Comparison of ENCODE assay signal across 11 cellular contexts in genomic region chr15:101120961-101121360, GRCh38.
DNase-seq lines count a peak whose midpoint lies in the region; ATAC-seq, FAIRE-seq and TF ChIP-seq lines count a peak whose summit lies in the region.
"Had no signal": no experiment of that assay in that cellular context is flagged by ENCODE, and none has a peak within 500 bp of the region (broad histone marks: within the 10 kb centered on the region; RNA-seq: fewer than 3 reads in every experiment).

No MANE protein-coding gene starts in this region.

- no peaks in the 10 kb centered on the region for H3K9me3 ChIP-seq in adrenal gland (replicated peaks in 1 of 3)
- H3K9me3 ChIP-seq in HepG2 (ENCODE audit: low read length), result no peaks in the 10 kb centered on the region
- no peaks in the 10 kb centered on the region for H3K9me3 ChIP-seq in OCI-LY7 (ENCODE audit: low read length)
- H3K9me3 ChIP-seq: testis had no signal

- BruUV-seq in HepG2 (replicated peaks; lab: Mats Ljungman, UMichigan), result no TSS peak
- BruUV-seq in OCI-LY7 (replicated peaks; lab: Mats Ljungman, UMichigan), result no TSS peak

- H3K4me2 ChIP-seq in HepG2 (ENCODE audit: low read depth, low read length), result peak overlapping the region; percentile 84
- no peak overlapping the region for H3K4me2 ChIP-seq in OCI-LY7 (ENCODE audit: low read length)

- FAIRE-seq in HepG2 (lab: Jason Lieb, UNC), result no peak

- H3K27me3 ChIP-seq in adrenal gland (no peaks in the 10 kb centered on the region), HepG2 (ENCODE audit: control insufficient read depth in 1 of 2, insufficient read depth in 2 of 2, low read length in 2 of 2) (peaks cover 4 to 32% of the 10 kb centered on the region in 2 experiments)
- H3K27me3 ChIP-seq: testis had no signal

- H2AFZ ChIP-seq in HepG2 (ENCODE audit: low read length), result no peak overlapping the region
- H2AFZ ChIP-seq in OCI-LY7 (ENCODE audit: low read length), result no peak overlapping the region

- TF ChIP-seq RAD21 in HepG2 (CRISPR knock-in tag; IDR thresholded peaks at IDR 0.05), result no peak

- H3K79me2 ChIP-seq in HepG2 (ENCODE audit: insufficient read depth, low read length) (no peaks in the 10 kb centered on the region), OCI-LY7 (ENCODE audit: insufficient read depth, low read depth, low read length) (no peaks in the 10 kb centered on the region)

- no peaks in the 10 kb centered on the region for H3K27me3 Mint-ChIP-seq in stimulated activated memory B cell treated with anti-CD40 and anti-IgM and Interleukin-4, amounts not matched to agents 10 μg/mL and 1 μg/mL and 100 μg/mL, for 72 hours

- CTCF ChIA-PET in HepG2 (lab: Yijun Ruan, JAX; ENCODE audit: low intra/inter-chr PET ratio, low total read pairs) (interaction anchor here (1.3 kb wide), 1 partner anchor 106 kb away, joined by 4 read pairs; no protein-coding TSS in a partner anchor), OCI-LY7 (lab: Charles Lee; ENCODE audit: unreplicated experiment) (no interaction called here)

- 88 to 93% (median 88%) methylated on average over 6 to 18 of the region's 18 CpGs; no CpG with 5 or more reads in 1 of the 4 donors for WGBS in adrenal gland, 4 donors
- WGBS in HepG2 (ENCODE audit: low lambda C conversion rate), result 26% methylated on average over 7 of the region's 18 CpGs

- POLR2A ChIA-PET in HepG2 (lab: Yijun Ruan, JAX) (interaction anchor here (1.3 kb wide), 1 partner anchor 30 kb away, joined by 3 read pairs; no protein-coding TSS in a partner anchor), OCI-LY7 (lab: Charles Lee) (no interaction called here)

- peaks cover 15 to 26% of the 10 kb centered on the region in 2 donors for H3K4me1 ChIP-seq in adrenal gland (replicated peaks in 1 of 2)
- H3K4me1 ChIP-seq in HepG2 (ENCODE audit: insufficient read depth, low read length), result peaks cover 41% of the 10 kb centered on the region
- H3K4me1 ChIP-seq in OCI-LY7 (ENCODE audit: insufficient read depth, low read length, poor library complexity, severe bottlenecking), result peaks cover 22% of the 10 kb centered on the region

- no peaks in the 10 kb centered on the region for H3K9me2 ChIP-seq in OCI-LY7 (ENCODE audit: insufficient read depth, low read length)

- H3K4me3 ChIP-seq in adrenal gland (no peak overlapping the region), HepG2 (replicated peaks in 1 of 3; ENCODE audit: insufficient read depth in 1 of 3, low read depth in 2 of 3, low read length in 3 of 3) (peak overlapping the region in 2 of 3 experiments; percentile 58 to 70; a peak in 2 of 6 replicates), OCI-LY7 (ENCODE audit: low read depth, low read length, poor library complexity, severe bottlenecking) (no peak overlapping the region)
- H3K4me3 ChIP-seq: lung, testis had no signal

- in situ Hi-C loops in HepG2 (cut with HindIII; ENCODE audit: extremely low pct_ligation_motif_present, low pct_unique_long_range_greater_than_20kb), result no loop called here

- TF ChIP-seq CTCF in adrenal gland (IDR thresholded peaks at IDR 0.05) (no peak), HepG2 (CRISPR knock-in tag; IDR thresholded peaks at IDR 0.05) (no peak), OCI-LY7 (conservative IDR thresholded peaks at IDR 0.05; ENCODE audit: low read length) (no peak)

- TF ChIP-seq POLR2A in adrenal gland (IDR thresholded peaks at IDR 0.05) (no peak), HepG2 (IDR thresholded peaks at IDR 0.05; ENCODE audit: insufficient read depth in 1 of 2, low read depth in 2 of 2, low read length in 2 of 2) (no peak)

- peak; percentile 34 for ATAC-seq in HepG2
- no peak for ATAC-seq in stimulated activated memory B cell treated with anti-CD40 and anti-IgM and Interleukin-4, amounts not matched to agents 10 μg/mL and 1 μg/mL and 100 μg/mL, for 72 hours
- no peak for ATAC-seq in GM18502 (IDR thresholded peaks at IDR 0.05; ENCODE audit: poor library complexity, unreplicated experiment)

- intact Hi-C loops in adrenal gland (cut with DNase I) (loop anchor here (10.0 kb wide), 2 partner anchors 64 to 134 kb away; partner anchors contain the start of gene CHSY1 (in 1 of the 2)), HepG2 (cut with micrococcal nuclease; ENCODE audit: unreplicated experiment) (loop anchor here (1.0 to 10.0 kb wide), 2 partner anchors 106 to 134 kb away; partner anchors contain the start of gene CHSY1), OCI-LY7 (cut with micrococcal nuclease; ENCODE audit: unreplicated experiment) (no loop called here)

- H3K9ac ChIP-seq in HepG2 (ENCODE audit: insufficient read depth, low read depth, low read length), result peak overlapping the region; percentile 23; the same call in 1 of the 2 replicates

- H3K27ac Mint-ChIP-seq in stimulated activated memory B cell treated with anti-CD40 and anti-IgM and Interleukin-4, amounts not matched to agents 10 μg/mL and 1 μg/mL and 100 μg/mL, for 72 hours, result peak overlapping the region; percentile 60

- H4K20me1 ChIP-seq in HepG2 (ENCODE audit: insufficient read depth, low read length) (no peaks in the 10 kb centered on the region), OCI-LY7 (ENCODE audit: insufficient read depth, low read length) (no peaks in the 10 kb centered on the region; the same call in 1 of the 2 replicates)

- no peaks in the 10 kb centered on the region for H3K36me3 Mint-ChIP-seq in stimulated activated memory B cell treated with anti-CD40 and anti-IgM and Interleukin-4, amounts not matched to agents 10 μg/mL and 1 μg/mL and 100 μg/mL, for 72 hours

- H3K36me3 ChIP-seq in adrenal gland (replicated peaks in 1 of 2), result no peaks in the 10 kb centered on the region
- H3K36me3 ChIP-seq in HepG2 (replicated peaks in 1 of 2; ENCODE audit: control insufficient read depth in 1 of 2, insufficient read depth in 2 of 2, low read length in 2 of 2), result no peaks in the 10 kb centered on the region
- H3K36me3 ChIP-seq in OCI-LY7 (ENCODE audit: insufficient read depth, low read length), result no peaks in the 10 kb centered on the region

- H3K4me1 Mint-ChIP-seq in stimulated activated memory B cell treated with anti-CD40 and anti-IgM and Interleukin-4, amounts not matched to agents 10 μg/mL and 1 μg/mL and 100 μg/mL, for 72 hours, result peaks cover 41% of the 10 kb centered on the region

- H3K27ac ChIP-seq in adrenal gland, result peak overlapping the region in 3 of 5 donors; percentile 78 to 87 (median 79)
- H3K27ac ChIP-seq in HepG2 (ENCODE audit: extremely low read length, insufficient read depth, low read length), result no peak overlapping the region
- no peak overlapping the region for H3K27ac ChIP-seq in OCI-LY7 (ENCODE audit: low read depth, low read length, poor library complexity, severe bottlenecking)

- TF ChIP-seq EP300 in HepG2 (IDR thresholded peaks at IDR 0.05; ENCODE audit: low read depth in 2 of 2, low read length in 2 of 2) (no peak), HepG2 (CRISPR knock-in tag; IDR thresholded peaks at IDR 0.05; ENCODE audit: borderline replicate concordance) (no peak)

- H3K4me3 Mint-ChIP-seq in stimulated activated memory B cell treated with anti-CD40 and anti-IgM and Interleukin-4, amounts not matched to agents 10 μg/mL and 1 μg/mL and 100 μg/mL, for 72 hours, result no peak overlapping the region

- DNase-seq in NCI-H146 (lab: John Stamatoyannopoulos, UW) (peak; percentile 61), NCI-H146 treated with DMSO at 0.1 percent for 48 hours (lab: John Stamatoyannopoulos, UW; ENCODE audit: unreplicated experiment) (no peak), adrenal gland (no peak), HepG2 (ENCODE audit: low spot score) (no peak), SHP77 (lab: John Stamatoyannopoulos, UW) (no peak), OCI-LY7 (ENCODE audit: low spot score) (no peak)
- DNase-seq: effector memory CD4-positive, alpha-beta T cell; testis had no signal

- H3K9me3 Mint-ChIP-seq in stimulated activated memory B cell treated with anti-CD40 and anti-IgM and Interleukin-4, amounts not matched to agents 10 μg/mL and 1 μg/mL and 100 μg/mL, for 72 hours, result no peaks in the 10 kb centered on the region

TF ChIP-seq in HepG2, 621 proteins besides CTCF, POLR2A, EP300 and RAD21:
- TF ChIP-seq HNRNPLL (IDR thresholded peaks at IDR 0.05; ENCODE audit: low read depth, low read length, poor library complexity, severe bottlenecking) (peak; percentile 12), ZNF709 (CRISPR knock-in tag; IDR thresholded peaks at IDR 0.05) (0 out of 2 replicates have a peak, but pooled peaks have one; percentile 44), NR1H2 (CRISPR knock-in tag; IDR thresholded peaks at IDR 0.05; ENCODE audit: borderline replicate concordance, low read depth) (no peak), ZNF687 (CRISPR knock-in tag; IDR thresholded peaks at IDR 0.05) (peak; percentile 9; the same call in 1 of the 2 replicates), ZNF740 (CRISPR knock-in tag; IDR thresholded peaks at IDR 0.05) (no peak), HNRNPL (IDR thresholded peaks at IDR 0.05; ENCODE audit: low read depth, low read length) (0 out of 2 replicates have a peak, but pooled peaks have one; percentile 22)

Comparison
In these comparisons a context has a peak if more than half of its experiments do, and no peak if none do; other contexts are left out.
1. H3K27ac ChIP-seq: peak in adrenal gland (3 of 5); none in HepG2 (single experiment) and OCI-LY7 (single experiment).
2. H3K4me3 ChIP-seq: peak in HepG2 (2 of 3); none in adrenal gland (0 of 4) and OCI-LY7 (single experiment).